In genomic region chr17:39653662-39654331, GRCh38 we compare ENCODE assay signal across 8 cellular contexts. TPM values are rescaled to one million over a fixed set of nuclear protein-coding genes. Genes with fewer than 3 reads are reported as not detected.
A peak's percentile ranks its signal among the peaks of the same experiment; 100 is the strongest.
DNase-seq lines count a peak whose midpoint lies in the region; ATAC-seq, FAIRE-seq and TF ChIP-seq lines count a peak whose summit lies in the region.

No MANE protein-coding gene starts in this region.

- peak; percentile 66 for DNase-seq in ACHN
- peak; percentile 98 for DNase-seq in GM12892 (ENCODE audit: insufficient read length)
- peak; percentile 65 to 86 (median 82) for DNase-seq in Peyer's patch
- DNase-seq in foreskin fibroblast: peak in 1 of 2 donors; percentile 58
- DNase-seq in pancreas: peak in 5 of 6 donors; percentile 48 to 87 (median 71)
- DNase-seq in upper lobe of right lung: peak; percentile 84

- no peak overlapping the region for H3K27ac Mint-ChIP-seq in activated T-helper 17 cell treated with anti-CD3 and anti-CD28 coated beads, Interleukin-2, amount 50 U/mL, for 72 hours

- H3K27ac ChIP-seq in Peyer's patch: peak overlapping the region in 1 of 4 donors; percentile 81
- no peak overlapping the region for H3K27ac ChIP-seq in pancreas
- no peak overlapping the region for H3K27ac ChIP-seq in upper lobe of right lung

- H3K27me3 ChIP-seq in Peyer's patch (no peaks in the 10 kb centered on the region), pancreas (no peaks in the 10 kb centered on the region), upper lobe of right lung (no peaks in the 10 kb centered on the region)

- 50 to 53% methylated on average over 14 of the region's 14 CpGs for WGBS in pancreas, 2 donors

- no peaks in the 10 kb centered on the region for H3K27me3 Mint-ChIP-seq in activated T-helper 17 cell treated with anti-CD3 and anti-CD28 coated beads, Interleukin-2, amount 50 U/mL, for 72 hours

- intact Hi-C loops in pancreas (cut with DNase I) (no loop called here), upper lobe of right lung (cut with DNase I) (no loop called here)

- H3K9me3 ChIP-seq in Peyer's patch (no peaks in the 10 kb centered on the region), pancreas (no peaks in the 10 kb centered on the region), upper lobe of right lung (no peaks in the 10 kb centered on the region)

- peaks cover 0 to 34% (median 10%) of the 10 kb centered on the region in 4 donors for H3K4me1 ChIP-seq in Peyer's patch
- no peaks in the 10 kb centered on the region for H3K4me1 ChIP-seq in pancreas
- H3K4me1 ChIP-seq in upper lobe of right lung: no peaks in the 10 kb centered on the region

- TF ChIP-seq POLR2A in GM12892 (IDR thresholded peaks at IDR 0.05; ENCODE audit: low read depth, low read length) (no peak), Peyer's patch (IDR thresholded peaks at IDR 0.05) (no peak)

- peaks cover 18% of the 10 kb centered on the region for H3K4me1 Mint-ChIP-seq in activated T-helper 17 cell treated with anti-CD3 and anti-CD28 coated beads, Interleukin-2, amount 50 U/mL, for 72 hours

- H3K36me3 ChIP-seq in Peyer's patch (peaks cover 0 to 45% (median 0%) of the 10 kb centered on the region in 3 donors), pancreas (no peaks in the 10 kb centered on the region), upper lobe of right lung (peaks cover 19% of the 10 kb centered on the region)

- H3K4me3 ChIP-seq in Peyer's patch: no peak overlapping the region
- H3K4me3 ChIP-seq in foreskin fibroblast (ENCODE audit: low read depth in 1 of 2, low read length in 2 of 2): no peak overlapping the region
- H3K4me3 ChIP-seq in pancreas: no peak overlapping the region
- no peak overlapping the region for H3K4me3 ChIP-seq in upper lobe of right lung

- in situ Hi-C loops in ACHN (cut with HindIII; ENCODE audit: low pct_ligation_motif_present, low pct_unique_long_range_greater_than_20kb, low sequenced_read_pairs): no loop called here

- FAIRE-seq in GM12892 (lab: Jason Lieb, UNC) (peak; percentile 67), pancreas (lab: Jason Lieb, UNC) (no peak)

- ATAC-seq in activated T-helper 17 cell treated with anti-CD3 and anti-CD28 coated beads, Interleukin-2, amount 50 U/mL, for 72 hours (replicated peaks): peak; percentile 87
- ATAC-seq in pancreas: peak; percentile 62 to 85 (median 78)
- ATAC-seq in upper lobe of right lung: peak; percentile 82
- ATAC-seq in HG02970 (IDR thresholded peaks at IDR 0.05; ENCODE audit: low FRiP score, unreplicated experiment): no peak

- H3K4me3 Mint-ChIP-seq in activated T-helper 17 cell treated with anti-CD3 and anti-CD28 coated beads, Interleukin-2, amount 50 U/mL, for 72 hours: no peak overlapping the region

- TF ChIP-seq CTCF in Peyer's patch (IDR thresholded peaks at IDR 0.05) (peak; percentile 40 to 83 (median 78)), foreskin fibroblast (IDR thresholded peaks at IDR 0.05; ENCODE audit: low read depth, low read length) (peak; percentile 82), pancreas (IDR thresholded peaks at IDR 0.05) (peak; percentile 75 to 87 (median 82)), upper lobe of right lung (IDR thresholded peaks at IDR 0.05) (peak; percentile 83)

- H3K9me3 Mint-ChIP-seq in activated T-helper 17 cell treated with anti-CD3 and anti-CD28 coated beads, Interleukin-2, amount 50 U/mL, for 72 hours: no peaks in the 10 kb centered on the region

- peaks cover 38% of the 10 kb centered on the region for H3K36me3 Mint-ChIP-seq in activated T-helper 17 cell treated with anti-CD3 and anti-CD28 coated beads, Interleukin-2, amount 50 U/mL, for 72 hours (ENCODE audit: low read depth)

RNA-seq across cellular contexts. Expression of gene TCAP, which starts 11.4 kb away (rescaled TPM):
- 0.19 TPM for polyA plus RNA-seq in GM12892 (2012; ENCODE audit: missing spikeins)
- total RNA-seq in Peyer's patch (1 to 10 TPM in 2 of 4 donors, under 1 TPM in 1, not detected in 1; 0.53 to 1.9 (median 1.1) TPM), pancreas (1 to 10 TPM in 1 of 6 donors, under 1 TPM in 5; 0.13 to 2.0 (median 0.30) TPM), upper lobe of right lung (5.3 TPM)
- 1 to 10 TPM; 2.0 to 2.5 TPM for total RNA-seq in activated T-helper 17 cell treated with anti-CD3 and anti-CD28 coated beads, Interleukin-2, amount 50 U/mL, for 72 hours
- polyA plus RNA-seq in pancreas: 1 to 10 TPM; 1.1 to 3.0 TPM

RNA-seq across cellular contexts. Expression of gene PNMT, which starts 14.5 kb away (rescaled TPM):
- not detected for polyA plus RNA-seq in GM12892 (2012; ENCODE audit: missing spikeins)
- 10 to 100 TPM in 1 of 4 donors, 1 to 10 TPM in 3; 1.4 to 28.1 (median 1.8) TPM for total RNA-seq in Peyer's patch
- not detected for total RNA-seq in activated T-helper 17 cell treated with anti-CD3 and anti-CD28 coated beads, Interleukin-2, amount 50 U/mL, for 72 hours
- under 1 TPM in 3 of 6 donors, not detected in 3; 0.16 to 0.64 (median 0.23) TPM for total RNA-seq in pancreas
- 10 to 100 TPM in 1 of 2 donors, 1 to 10 TPM in 1; 3.0 to 11.7 TPM for polyA plus RNA-seq in pancreas
- 4.3 TPM for total RNA-seq in upper lobe of right lung

RNA-seq across cellular contexts. Expression of gene STARD3, which starts 16.9 kb away (rescaled TPM):
- polyA plus RNA-seq in GM12892 (2012; ENCODE audit: missing spikeins): 14.4 TPM
- total RNA-seq in Peyer's patch (100 to 1,000 TPM; 102 to 212 (median 145) TPM), pancreas (10 to 100 TPM; 24.4 to 35.7 (median 27.2) TPM), upper lobe of right lung (78.2 TPM)
- total RNA-seq in activated T-helper 17 cell treated with anti-CD3 and anti-CD28 coated beads, Interleukin-2, amount 50 U/mL, for 72 hours: 10 to 100 TPM; 59.8 to 76.0 TPM
- 10 to 100 TPM; 64.5 to 73.8 TPM for polyA plus RNA-seq in pancreas

RNA-seq across cellular contexts. Expression of gene PPP1R1B, which starts 27.0 kb away (rescaled TPM):
- polyA plus RNA-seq in GM12892 (2012; ENCODE audit: missing spikeins): not detected
- total RNA-seq in Peyer's patch: 100 to 1,000 TPM in 3 of 4 donors, 10 to 100 TPM in 1; 71.8 to 161 (median 125) TPM
- total RNA-seq in activated T-helper 17 cell treated with anti-CD3 and anti-CD28 coated beads, Interleukin-2, amount 50 U/mL, for 72 hours: not detected
- 10 to 100 TPM; 42.8 to 74.3 (median 62.8) TPM for total RNA-seq in pancreas
- 100 to 1,000 TPM in 1 of 2 donors, 10 to 100 TPM in 1; 99.1 to 201 TPM for polyA plus RNA-seq in pancreas
- total RNA-seq in upper lobe of right lung: 25.1 TPM

RNA-seq across cellular contexts. Expression of gene PGAP3, which starts 34.1 kb away (rescaled TPM):
- 5.9 TPM for polyA plus RNA-seq in GM12892 (2012; ENCODE audit: missing spikeins)
- 10 to 100 TPM; 15.7 to 72.3 (median 65.1) TPM for total RNA-seq in Peyer's patch
- total RNA-seq in activated T-helper 17 cell treated with anti-CD3 and anti-CD28 coated beads, Interleukin-2, amount 50 U/mL, for 72 hours: 10 to 100 TPM in 1 of 2 donors, 1 to 10 TPM in 1; 5.9 to 14.8 TPM
- 10 to 100 TPM; 19.4 to 33.4 (median 23.1) TPM for total RNA-seq in pancreas
- polyA plus RNA-seq in pancreas: 10 to 100 TPM; 34.7 to 46.3 TPM
- total RNA-seq in upper lobe of right lung: 24.5 TPM
